19 cellular contexts compared by ENCODE assay signal in the genomic region with DNA sequence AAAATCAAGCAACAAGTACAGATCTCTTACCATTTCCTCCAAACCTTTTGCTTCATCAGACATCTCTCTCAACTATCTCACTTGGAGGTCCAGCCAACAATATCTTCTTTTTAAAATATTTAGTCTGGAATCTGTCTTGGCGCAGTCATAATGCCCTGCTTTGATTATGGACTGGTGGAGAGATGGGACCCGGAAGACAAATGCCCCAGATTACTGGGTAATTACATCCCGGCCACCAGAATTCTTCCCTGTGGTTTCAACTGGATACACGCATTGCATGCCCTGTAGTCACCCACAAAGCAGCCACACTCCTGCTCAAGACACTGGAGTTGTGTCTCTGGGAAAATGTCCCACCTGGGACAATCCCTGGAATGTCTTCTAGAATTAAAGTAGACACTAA.
DNase-seq lines count a peak whose midpoint lies in the region; ATAC-seq, FAIRE-seq and TF ChIP-seq lines count a peak whose summit lies in the region.
"Had no signal": no experiment of that assay in that cellular context is flagged by ENCODE, and none has a peak within 500 bp of the region (broad histone marks: within the 10 kb centered on the region; RNA-seq: fewer than 3 reads in every experiment).

No MANE protein-coding gene starts in this region.

- H3K36me3 Mint-ChIP-seq in Caco-2 (ENCODE audit: insufficient read depth, unreplicated experiment) (no peaks in the 10 kb centered on the region), HFFc6 (ENCODE audit: low read depth) (peaks cover 15% of the 10 kb centered on the region; the same call in 1 of the 2 replicates)
- H3K36me3 Mint-ChIP-seq: brain had no signal

- no peaks in the 10 kb centered on the region for H3K9me3 ChIP-seq in Caco-2
- no peaks in the 10 kb centered on the region for H3K9me3 ChIP-seq in adipocyte (ENCODE audit: control insufficient read depth, low read length)
- H3K9me3 ChIP-seq in osteoblast (ENCODE audit: low read depth, low read length) = no peaks in the 10 kb centered on the region
- H3K9me3 ChIP-seq in pancreas = no peaks in the 10 kb centered on the region
- H3K9me3 ChIP-seq: BE2C, ovary, thoracic aorta had no signal

- FAIRE-seq in pancreas (lab: Jason Lieb, UNC) = no peak
- FAIRE-seq: H54, small intestine had no signal

- H3K9me3 Mint-ChIP-seq in Caco-2 (ENCODE audit: unreplicated experiment) (no peaks in the 10 kb centered on the region), HFFc6 (no peaks in the 10 kb centered on the region)
- H3K9me3 Mint-ChIP-seq: brain had no signal

- H3K4me1 ChIP-seq in Caco-2 (peaks cover 19% of the 10 kb centered on the region), adipocyte (ENCODE audit: control insufficient read depth, insufficient read depth, low read length) (peaks cover 21% of the 10 kb centered on the region), osteoblast (ENCODE audit: insufficient read depth, low read length) (peaks cover 30% of the 10 kb centered on the region), pancreas (no peaks in the 10 kb centered on the region)
- H3K4me1 ChIP-seq: BE2C had no signal

- peak overlapping the region; percentile 5 for H2AFZ ChIP-seq in osteoblast (ENCODE audit: low read length)

- intact Hi-C loops in Caco-2 (cut with micrococcal nuclease; ENCODE audit: unreplicated experiment) = no loop called here
- intact Hi-C loops in pancreas (cut with DNase I) = no loop called here

- POLR2A ChIA-PET in Caco-2 (lab: Charles Lee) (no interaction called here), HEK293T (lab: Yijun Ruan, JAX) (no interaction called here)

- DNase-seq in Caco-2 = no peak
- DNase-seq in HFFc6 = peak; percentile 62
- DNase-seq in adipocyte (ENCODE audit: low read depth) = peak; percentile 44
- peak; percentile 73 for DNase-seq in osteoblast (ENCODE audit: insufficient read length, low spot score, missing footprints)
- DNase-seq in retina = no peak
- no peak for DNase-seq in HEK293T (ENCODE audit: extremely low spot score)
- DNase-seq in pancreas = no peak
- DNase-seq: activated effector memory CD4-positive, alpha-beta T cell treated with anti-CD3 and anti-CD28 coated beads, Interleukin-2, amount 50 U/mL, for 16 hours; BE2C; dermis blood vessel endothelial cell; NCI-H1092 treated with DMSO at 0.1 percent for 48 hours; NCI-H2171; ovary; small intestine had no signal

- BruUV-seq in Caco-2 (replicated peaks; lab: Mats Ljungman, UMichigan) = TSS peak; percentile 17

- no peak overlapping the region for H3K4me3 Mint-ChIP-seq in Caco-2 (ENCODE audit: unreplicated experiment)
- H3K4me3 Mint-ChIP-seq in HFFc6 = peak overlapping the region; percentile 81
- H3K4me3 Mint-ChIP-seq: brain had no signal

- H3K27ac ChIP-seq in osteoblast (ENCODE audit: low read depth, low read length) = peak overlapping the region; percentile 79
- H3K27ac ChIP-seq in pancreas = no peak overlapping the region
- H3K27ac ChIP-seq: KMS-11, ovary, VCaP had no signal

- H3K27me3 Mint-ChIP-seq in Caco-2 (ENCODE audit: insufficient read depth, unreplicated experiment) (no peaks in the 10 kb centered on the region), HFFc6 (ENCODE audit: insufficient read depth) (no peaks in the 10 kb centered on the region)
- H3K27me3 Mint-ChIP-seq: brain had no signal

- H3K79me2 ChIP-seq in osteoblast (ENCODE audit: insufficient read depth, low read length) = peaks cover 6% of the 10 kb centered on the region

- ATAC-seq in pancreas = no peak

- H3K36me3 ChIP-seq in Caco-2 (ENCODE audit: control insufficient read depth, insufficient read depth, low read length) = no peaks in the 10 kb centered on the region
- no peaks in the 10 kb centered on the region for H3K36me3 ChIP-seq in adipocyte (ENCODE audit: control insufficient read depth, insufficient read depth, low read length, severe bottlenecking)
- no peaks in the 10 kb centered on the region for H3K36me3 ChIP-seq in osteoblast (ENCODE audit: insufficient read depth, low read length)
- H3K36me3 ChIP-seq in pancreas = no peaks in the 10 kb centered on the region
- H3K36me3 ChIP-seq: BE2C, ovary, thoracic aorta had no signal

- 88 to 90% methylated on average over 4 of the region's 4 CpGs for WGBS in pancreas, 2 donors

- H3K4me1 Mint-ChIP-seq in Caco-2 (ENCODE audit: low read depth, unreplicated experiment) (peaks cover 31% of the 10 kb centered on the region), HFFc6 (ENCODE audit: low read depth) (peaks cover 62% of the 10 kb centered on the region)

- H3K27ac Mint-ChIP-seq in Caco-2 (ENCODE audit: unreplicated experiment) (peak overlapping the region; percentile 78), HFFc6 (peak overlapping the region; percentile 96)

- no peak overlapping the region for H3K9ac ChIP-seq in adipocyte (ENCODE audit: low read length)
- H3K9ac ChIP-seq: KMS-11 had no signal

- H4K20me1 ChIP-seq in osteoblast (ENCODE audit: insufficient read depth, low read length) = no peaks in the 10 kb centered on the region

- peak overlapping the region; percentile 68 for H3K4me2 ChIP-seq in osteoblast (ENCODE audit: insufficient read depth, low read length)
- H3K4me2 ChIP-seq: KMS-11 had no signal

- H3K27me3 ChIP-seq in Caco-2 (replicated peaks; ENCODE audit: control insufficient read depth, insufficient read depth, low read length) = no peaks in the 10 kb centered on the region
- H3K27me3 ChIP-seq in adipocyte (replicated peaks; ENCODE audit: control insufficient read depth, insufficient read depth, low read length) = no peaks in the 10 kb centered on the region
- H3K27me3 ChIP-seq in osteoblast (ENCODE audit: insufficient read depth, low read length) = no peaks in the 10 kb centered on the region
- no peaks in the 10 kb centered on the region for H3K27me3 ChIP-seq in pancreas
- H3K27me3 ChIP-seq: ovary had no signal

- H3K4me3 ChIP-seq in Caco-2 (ENCODE audit: low read depth, low read length) (no peak overlapping the region), adipocyte (ENCODE audit: low read length) (no peak overlapping the region), osteoblast (ENCODE audit: insufficient read depth, low read length) (peak overlapping the region; percentile 10), pancreas (no peak overlapping the region)
- H3K4me3 ChIP-seq: ovary, thoracic aorta had no signal

- TF ChIP-seq CTCF in Caco-2 (IDR thresholded peaks at IDR 0.05; ENCODE audit: insufficient read depth in 1 of 2, low read depth in 1 of 2, low read length in 1 of 2, severe bottlenecking in 1 of 2, unreplicated experiment in 1 of 2) = no peak
- TF ChIP-seq CTCF in HFFc6 (IDR thresholded peaks at IDR 0.05) = no peak
- TF ChIP-seq CTCF in osteoblast (IDR thresholded peaks at IDR 0.05; ENCODE audit: extremely low read depth, low read depth, low read length) = no peak
- no peak for TF ChIP-seq CTCF in pancreas (IDR thresholded peaks at IDR 0.05)

- CTCF ChIA-PET in Caco-2 (lab: Charles Lee) = no interaction called here
- CTCF ChIA-PET in HEK293T (lab: Yijun Ruan, JAX) = no interaction called here

TF ChIP-seq in HEK293T, 16 proteins besides CTCF, POLR2A, EP300 and RAD21:
- TF ChIP-seq SUZ12 (IDR thresholded peaks at IDR 0.05) (no peak), ELF4 (IDR thresholded peaks at IDR 0.05) (no peak), HDGF (IDR thresholded peaks at IDR 0.05; ENCODE audit: borderline replicate concordance) (no peak), NFRKB (IDR thresholded peaks at IDR 0.05) (no peak), TARDBP (IDR thresholded peaks at IDR 0.05) (no peak), BHLHE40 (IDR thresholded peaks at IDR 0.05; ENCODE audit: borderline replicate concordance) (no peak), FOXM1 (IDR thresholded peaks at IDR 0.05; ENCODE audit: borderline replicate concordance) (no peak), L3MBTL2 (conservative IDR thresholded peaks at IDR 0.05) (no peak), CTBP1 (IDR thresholded peaks at IDR 0.05; ENCODE audit: borderline replicate concordance) (no peak), FOXK2 (IDR thresholded peaks at IDR 0.05) (no peak), LEF1 (IDR thresholded peaks at IDR 0.05; ENCODE audit: borderline replicate concordance) (no peak), SP1 (IDR thresholded peaks at IDR 0.05) (no peak), FOXA1 (IDR thresholded peaks at IDR 0.05) (no peak), ARNT (IDR thresholded peaks at IDR 0.05) (no peak), ZNF384 (IDR thresholded peaks at IDR 0.05) (no peak)
- TF ChIP-seq, protein P1, sequence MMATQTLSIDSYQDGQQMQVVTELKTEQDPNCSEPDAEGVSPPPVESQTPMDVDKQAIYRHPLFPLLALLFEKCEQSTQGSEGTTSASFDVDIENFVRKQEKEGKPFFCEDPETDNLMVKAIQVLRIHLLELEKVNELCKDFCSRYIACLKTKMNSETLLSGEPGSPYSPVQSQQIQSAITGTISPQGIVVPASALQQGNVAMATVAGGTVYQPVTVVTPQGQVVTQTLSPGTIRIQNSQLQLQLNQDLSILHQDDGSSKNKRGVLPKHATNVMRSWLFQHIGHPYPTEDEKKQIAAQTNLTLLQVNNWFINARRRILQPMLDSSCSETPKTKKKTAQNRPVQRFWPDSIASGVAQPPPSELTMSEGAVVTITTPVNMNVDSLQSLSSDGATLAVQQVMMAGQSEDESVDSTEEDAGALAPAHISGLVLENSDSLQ (IDR thresholded peaks at IDR 0.05) = no peak

Comparison
In these comparisons a context has a peak if more than half of its experiments do, and no peak if none do; other contexts are left out.
1. DNase-seq: peak in HFFc6 (single experiment), adipocyte (single experiment) and osteoblast (single experiment); none in Caco-2 (0 of 2), retina (single experiment), HEK293T (single experiment) and pancreas (0 of 6).